ENCODE assay signal across 8 cellular contexts in the genomic region with DNA sequence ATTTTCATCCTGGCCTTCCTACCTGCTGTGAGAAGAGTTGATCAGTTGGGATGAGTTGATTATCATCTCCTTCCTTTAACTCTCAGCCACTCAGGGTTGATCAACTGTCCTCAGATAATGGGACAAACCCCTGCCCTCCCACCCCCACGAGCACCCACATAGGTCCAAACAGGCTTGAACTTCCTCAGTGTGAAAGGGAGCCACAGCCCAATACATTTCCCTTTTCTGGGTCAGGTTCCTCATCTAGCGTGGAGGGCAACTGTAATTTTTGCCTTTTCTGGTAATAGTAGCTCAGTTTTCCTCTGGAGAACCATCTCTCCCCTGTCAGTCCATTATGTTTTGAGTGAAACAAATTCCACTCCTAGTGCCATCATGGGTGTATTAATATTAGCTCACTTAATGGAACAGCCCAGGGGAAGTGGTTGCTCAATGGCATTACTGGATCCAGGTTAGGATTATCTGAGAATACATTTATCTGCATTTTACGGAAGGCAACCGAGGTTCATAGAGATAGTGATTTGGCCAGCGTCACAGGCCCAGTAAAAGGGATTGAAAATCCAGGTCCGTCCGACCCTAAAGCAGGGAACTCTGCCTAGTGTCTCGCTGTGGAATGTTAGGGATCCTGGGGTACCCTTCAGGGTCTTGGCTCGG. TPM values are rescaled to one million over a fixed set of nuclear protein-coding genes. Genes with fewer than 3 reads are reported as not detected.
A peak's percentile ranks its signal among the peaks of the same experiment; 100 is the strongest.
DNase-seq lines count a peak whose midpoint lies in the region; ATAC-seq lines count a peak whose summit lies in the region.
"Had no signal": no experiment of that assay in that cellular context is flagged by ENCODE, and none has a peak within 500 bp of the region (broad histone marks: within the 10 kb centered on the region; RNA-seq: fewer than 3 reads in every experiment).

No MANE protein-coding gene starts in this region.

- no peaks in the 10 kb centered on the region for H3K36me3 Mint-ChIP-seq in activated CD8-positive, alpha-beta T cell treated with anti-CD3 and anti-CD28 coated beads, Interleukin-2, amount 10 ng/mL, durations not matched to agents 7 days and 5 days (ENCODE audit: low read depth)
- H3K36me3 Mint-ChIP-seq in stimulated activated effector memory CD8-positive, alpha-beta T cell treated with anti-CD3 and anti-CD28 coated beads, Interleukin-12 subunit alpha, Interleukin-12 subunit beta, amount 100 ng/mL, for 72 hours = no peaks in the 10 kb centered on the region

- peaks cover 3% of the 10 kb centered on the region; the same call in 1 of the 2 replicates for H3K36me3 ChIP-seq in HUES48 (ENCODE audit: control insufficient read depth, insufficient read depth, low read length)
- H3K36me3 ChIP-seq in iPS DF 6.9 (ENCODE audit: control insufficient read depth, insufficient read depth, low read length) = no peaks in the 10 kb centered on the region

- peaks cover 6% of the 10 kb centered on the region; the same call in 1 of the 2 replicates for H3K4me1 ChIP-seq in HUES48 (ENCODE audit: control insufficient read depth, insufficient read depth, low read length)
- H3K4me1 ChIP-seq in iPS DF 6.9 (ENCODE audit: control insufficient read depth, insufficient read depth, low read length) = no peaks in the 10 kb centered on the region

- no peak for ATAC-seq in activated CD8-positive, alpha-beta T cell treated with anti-CD3 and anti-CD28 coated beads, Interleukin-2, amount 10 ng/mL, durations not matched to agents 7 days and 5 days
- no peak for ATAC-seq in stimulated activated effector memory CD8-positive, alpha-beta T cell treated with anti-CD3 and anti-CD28 coated beads, Interleukin-12 subunit alpha, Interleukin-12 subunit beta, amount 100 ng/mL, for 72 hours
- ATAC-seq in HG03342 (IDR thresholded peaks at IDR 0.05; ENCODE audit: unreplicated experiment) (no peak), GM18511 (IDR thresholded peaks at IDR 0.05; ENCODE audit: unreplicated experiment) (no peak)

- CTCF ChIA-PET in activated CD8-positive, alpha-beta T cell treated with anti-CD3 and anti-CD28 coated beads, Interleukin-2, amount 10 ng/mL, durations not matched to agents 7 days and 5 days (lab: Charles Lee) = no interaction called here

- no CpG with 5 or more reads among the region's 9 CpGs for WGBS in iPS DF 6.9 (ENCODE audit: insufficient coverage, insufficient read length)

- H3K4me3 ChIP-seq in HUES48 (ENCODE audit: low read depth, low read length) (peak overlapping the region; percentile 66; the same call in 1 of the 2 replicates), iPS DF 6.9 (ENCODE audit: low read length) (peak overlapping the region; percentile 5; the same call in 1 of the 2 replicates)

- peak overlapping the region; percentile 36 for H3K4me3 Mint-ChIP-seq in activated CD8-positive, alpha-beta T cell treated with anti-CD3 and anti-CD28 coated beads, Interleukin-2, amount 10 ng/mL, durations not matched to agents 7 days and 5 days
- H3K4me3 Mint-ChIP-seq in stimulated activated effector memory CD8-positive, alpha-beta T cell treated with anti-CD3 and anti-CD28 coated beads, Interleukin-12 subunit alpha, Interleukin-12 subunit beta, amount 100 ng/mL, for 72 hours = peak overlapping the region; percentile 16

- POLR2A ChIA-PET in activated CD8-positive, alpha-beta T cell treated with anti-CD3 and anti-CD28 coated beads, Interleukin-2, amount 10 ng/mL, durations not matched to agents 7 days and 5 days (lab: Charles Lee) = no interaction called here

- no peak for DNase-seq in activated CD8-positive, alpha-beta T cell treated with anti-CD3 and anti-CD28 coated beads, Interleukin-2, amount 10 ng/mL, durations not matched to agents 7 days and 5 days
- DNase-seq in iPS DF 6.9 (ENCODE audit: low read depth, low spot score) = no peak
- no peak for DNase-seq in stimulated activated effector memory CD8-positive, alpha-beta T cell treated with anti-CD3 and anti-CD28 coated beads, Interleukin-12 subunit alpha, Interleukin-12 subunit beta, amount 100 ng/mL, for 72 hours (ENCODE audit: low spot score in 2 of 2)
- DNase-seq in SW480 (ENCODE audit: low spot score) = no peak
- DNase-seq: NCI-H2107 had no signal

- no peak overlapping the region for H3K27ac Mint-ChIP-seq in activated CD8-positive, alpha-beta T cell treated with anti-CD3 and anti-CD28 coated beads, Interleukin-2, amount 10 ng/mL, durations not matched to agents 7 days and 5 days
- no peak overlapping the region for H3K27ac Mint-ChIP-seq in stimulated activated effector memory CD8-positive, alpha-beta T cell treated with anti-CD3 and anti-CD28 coated beads, Interleukin-12 subunit alpha, Interleukin-12 subunit beta, amount 100 ng/mL, for 72 hours

- H3K4me1 Mint-ChIP-seq in activated CD8-positive, alpha-beta T cell treated with anti-CD3 and anti-CD28 coated beads, Interleukin-2, amount 10 ng/mL, durations not matched to agents 7 days and 5 days (ENCODE audit: low read depth) = peaks cover 7% of the 10 kb centered on the region
- H3K4me1 Mint-ChIP-seq in stimulated activated effector memory CD8-positive, alpha-beta T cell treated with anti-CD3 and anti-CD28 coated beads, Interleukin-12 subunit alpha, Interleukin-12 subunit beta, amount 100 ng/mL, for 72 hours = peaks cover 12% of the 10 kb centered on the region

- H3K27me3 Mint-ChIP-seq in activated CD8-positive, alpha-beta T cell treated with anti-CD3 and anti-CD28 coated beads, Interleukin-2, amount 10 ng/mL, durations not matched to agents 7 days and 5 days (ENCODE audit: low read depth) = peaks cover 26% of the 10 kb centered on the region

- H3K9me3 ChIP-seq in HUES48 (ENCODE audit: control insufficient read depth, insufficient read depth, low read length) = peaks cover 14% of the 10 kb centered on the region
- H3K9me3 ChIP-seq in iPS DF 6.9 (ENCODE audit: control insufficient read depth, insufficient read depth, low read length) = no peaks in the 10 kb centered on the region

- H3K27ac ChIP-seq in HUES48 (ENCODE audit: low read depth, low read length) (no peak overlapping the region), iPS DF 6.9 (ENCODE audit: low read length) (no peak overlapping the region)

- H3K9ac ChIP-seq in HUES48 (ENCODE audit: low read depth, low read length) = no peak overlapping the region

- H3K27me3 ChIP-seq in HUES48 (ENCODE audit: control insufficient read depth, insufficient read depth, low read length) = peaks cover 5% of the 10 kb centered on the region; the same call in 1 of the 2 replicates
- no peaks in the 10 kb centered on the region for H3K27me3 ChIP-seq in iPS DF 6.9 (ENCODE audit: control insufficient read depth, insufficient read depth, low read length)

- H3K9me3 Mint-ChIP-seq in activated CD8-positive, alpha-beta T cell treated with anti-CD3 and anti-CD28 coated beads, Interleukin-2, amount 10 ng/mL, durations not matched to agents 7 days and 5 days (ENCODE audit: insufficient read depth) = peaks cover 8% of the 10 kb centered on the region
- H3K9me3 Mint-ChIP-seq in stimulated activated effector memory CD8-positive, alpha-beta T cell treated with anti-CD3 and anti-CD28 coated beads, Interleukin-12 subunit alpha, Interleukin-12 subunit beta, amount 100 ng/mL, for 72 hours = peaks cover 7% of the 10 kb centered on the region

RNA-seq across cellular contexts. Expression of a gene that starts 0.5 kb away (rescaled TPM):
- total RNA-seq in activated CD8-positive, alpha-beta T cell treated with anti-CD3 and anti-CD28 coated beads, Interleukin-2, amount 10 ng/mL, durations not matched to agents 7 days and 5 days = under 1 TPM in 1 of 2 experiments, not detected in 1; 0.37 TPM

RNA-seq across cellular contexts. Expression of a gene that starts 29.4 kb away (rescaled TPM):
- total RNA-seq in activated CD8-positive, alpha-beta T cell treated with anti-CD3 and anti-CD28 coated beads, Interleukin-2, amount 10 ng/mL, durations not matched to agents 7 days and 5 days = not detected

RNA-seq across cellular contexts. Expression of a gene that starts 58.1 kb away (rescaled TPM):
- not detected for total RNA-seq in activated CD8-positive, alpha-beta T cell treated with anti-CD3 and anti-CD28 coated beads, Interleukin-2, amount 10 ng/mL, durations not matched to agents 7 days and 5 days
